Comparison of ENCODE assay signal across 19 cellular contexts in genomic region chr9:68545033-68545705, GRCh38. TPM values are rescaled to one million over a fixed set of nuclear protein-coding genes. Genes with fewer than 3 reads are reported as not detected.
DNase-seq lines count a peak whose midpoint lies in the region; ATAC-seq and TF ChIP-seq lines count a peak whose summit lies in the region.
"Had no signal": no experiment of that assay in that cellular context is flagged by ENCODE, and none has a peak within 500 bp of the region (broad histone marks: within the 10 kb centered on the region; RNA-seq: fewer than 3 reads in every experiment).

No MANE protein-coding gene starts in this region.

- H3K27me3 ChIP-seq in spleen (replicated peaks in 1 of 7) (no peaks in the 10 kb centered on the region), upper lobe of right lung (no peaks in the 10 kb centered on the region)
- no peaks in the 10 kb centered on the region for H3K27me3 ChIP-seq in CD8-positive, alpha-beta T cell (ENCODE audit: insufficient read depth, low read length)
- H3K27me3 ChIP-seq: cardiac muscle cell, gastrocnemius medialis, thyroid gland had no signal

- H3K27ac Mint-ChIP-seq in CD8-positive, alpha-beta T cell = no peak overlapping the region
- H3K27ac Mint-ChIP-seq: activated CD8-positive, alpha-beta T cell treated with anti-CD3 and anti-CD28 coated beads, Interleukin-2, amount 10 ng/mL, durations not matched to agents 7 days and 5 days; activated naive CD4-positive, alpha-beta T cell treated with anti-CD3 and anti-CD28 coated beads for 36 hours had no signal

- H3K36me3 Mint-ChIP-seq in CD8-positive, alpha-beta T cell = no peaks in the 10 kb centered on the region
- H3K36me3 Mint-ChIP-seq: CD4-positive, CD25-positive, alpha-beta regulatory T cell had no signal

- H3K27ac ChIP-seq in spleen (peak overlapping the region in 7 of 8 donors; percentile 76 to 91 (median 87)), upper lobe of right lung (no peak overlapping the region)
- no peak overlapping the region for H3K27ac ChIP-seq in CD8-positive, alpha-beta T cell (ENCODE audit: low read depth, low read length)
- H3K27ac ChIP-seq: cardiac muscle cell, gastrocnemius medialis, thyroid gland had no signal

- CTCF ChIA-PET in CD8-positive, alpha-beta T cell (lab: Charles Lee) = no interaction called here

- POLR2A ChIA-PET in CD8-positive, alpha-beta T cell (lab: Charles Lee) = no interaction called here

- ATAC-seq in GM18867 (IDR thresholded peaks at IDR 0.05; ENCODE audit: unreplicated experiment) (peak; percentile 42), GM21717 (IDR thresholded peaks at IDR 0.05; ENCODE audit: unreplicated experiment) (peak; percentile 59), HG03378 (IDR thresholded peaks at IDR 0.05; ENCODE audit: unreplicated experiment) (peak; percentile 46), upper lobe of right lung (no peak)
- ATAC-seq in CD8-positive, alpha-beta T cell = no peak
- ATAC-seq: activated CD8-positive, alpha-beta T cell treated with anti-CD3 and anti-CD28 coated beads, Interleukin-2, amount 10 ng/mL, durations not matched to agents 7 days and 5 days; gastrocnemius medialis; K562 had no signal

- peak overlapping the region in 1 of 8 donors; percentile 56 for H3K4me3 ChIP-seq in spleen
- H3K4me3 ChIP-seq in upper lobe of right lung = no peak overlapping the region
- no peak overlapping the region for H3K4me3 ChIP-seq in CD8-positive, alpha-beta T cell (ENCODE audit: low read depth, low read length)
- H3K4me3 ChIP-seq: cardiac muscle cell, gastrocnemius medialis, K562, thyroid gland had no signal

- 71 to 84% (median 77%) methylated on average over 3 of the region's 3 CpGs for WGBS in spleen, 5 donors

- peaks cover 12% of the 10 kb centered on the region for H3K27me3 Mint-ChIP-seq in CD8-positive, alpha-beta T cell (ENCODE audit: low read depth)

- DNase-seq in spleen (no peak), upper lobe of right lung (no peak), nucleus accumbens (lab: John Stamatoyannopoulos, UW) (no peak)
- no peak for DNase-seq in stimulated activated CD4-positive, alpha-beta T cell treated with anti-CD3 and anti-CD28 coated beads, Interleukin-1b, Interleukin-23, amount 100 ng/mL, for 48 hours
- no peak for DNase-seq in CD8-positive, alpha-beta T cell
- DNase-seq: activated CD8-positive, alpha-beta T cell treated with anti-CD3 and anti-CD28 coated beads, Interleukin-2, amount 10 ng/mL, durations not matched to agents 7 days and 5 days; activated naive CD4-positive, alpha-beta T cell treated with anti-CD3 and anti-CD28 coated beads for 36 hours; CD4-positive, CD25-positive, alpha-beta regulatory T cell; gastrocnemius medialis; NCI-H1417; NCI-H748 treated with DMSO at 0.1 percent for 48 hours; T-helper 9 cell; thyroid gland had no signal

- intact Hi-C loops in spleen (cut with DNase I; ENCODE audit: low total_unique reads) (no loop called here), upper lobe of right lung (cut with DNase I) (no loop called here)
- intact Hi-C loops in CD8-positive, alpha-beta T cell (cut with DNase I, micrococcal nuclease) = no loop called here

- no peak overlapping the region for H3K4me3 Mint-ChIP-seq in CD8-positive, alpha-beta T cell
- H3K4me3 Mint-ChIP-seq: activated CD8-positive, alpha-beta T cell treated with anti-CD3 and anti-CD28 coated beads, Interleukin-2, amount 10 ng/mL, durations not matched to agents 7 days and 5 days; activated naive CD4-positive, alpha-beta T cell treated with anti-CD3 and anti-CD28 coated beads for 36 hours; CD4-positive, CD25-positive, alpha-beta regulatory T cell had no signal

- no peaks in the 10 kb centered on the region for H3K4me1 Mint-ChIP-seq in CD8-positive, alpha-beta T cell (ENCODE audit: low read depth)

- no peaks in the 10 kb centered on the region for H3K36me3 ChIP-seq in spleen
- H3K36me3 ChIP-seq in upper lobe of right lung = no peaks in the 10 kb centered on the region
- no peaks in the 10 kb centered on the region for H3K36me3 ChIP-seq in CD8-positive, alpha-beta T cell (ENCODE audit: insufficient read depth, low read length)
- H3K36me3 ChIP-seq: cardiac muscle cell, gastrocnemius medialis, thyroid gland had no signal

- H3K9me3 ChIP-seq in spleen (no peaks in the 10 kb centered on the region), upper lobe of right lung (no peaks in the 10 kb centered on the region)
- H3K9me3 ChIP-seq in CD8-positive, alpha-beta T cell (ENCODE audit: low read length) = no peaks in the 10 kb centered on the region
- H3K9me3 ChIP-seq: gastrocnemius medialis, thyroid gland had no signal

- TF ChIP-seq CTCF in spleen (IDR thresholded peaks at IDR 0.05 in 8 of 11, conservative IDR thresholded peaks at IDR 0.05 in 3 of 11) (no peak), upper lobe of right lung (IDR thresholded peaks at IDR 0.05) (no peak)
- TF ChIP-seq CTCF in CD8-positive, alpha-beta T cell (IDR thresholded peaks at IDR 0.05) = no peak

- H3K4me1 ChIP-seq in spleen (peaks cover 0 to 50% (median 24%) of the 10 kb centered on the region in 6 donors), upper lobe of right lung (peaks cover 8% of the 10 kb centered on the region)
- no peaks in the 10 kb centered on the region for H3K4me1 ChIP-seq in CD8-positive, alpha-beta T cell (ENCODE audit: insufficient read depth, low read length)

- no peaks in the 10 kb centered on the region for H3K9me3 Mint-ChIP-seq in CD8-positive, alpha-beta T cell
- H3K9me3 Mint-ChIP-seq: activated naive CD4-positive, alpha-beta T cell treated with anti-CD3 and anti-CD28 coated beads for 36 hours; CD4-positive, CD25-positive, alpha-beta regulatory T cell had no signal

- no peak for TF ChIP-seq POLR2A in spleen (IDR thresholded peaks at IDR 0.05)

RNA-seq across cellular contexts. Expression of gene TMEM252, which starts 4.5 kb away (rescaled TPM):
- total RNA-seq in spleen = under 1 TPM in 1 of 7 donors, not detected in 6; 0.85 TPM
- polyA plus RNA-seq in spleen = not detected
- not detected for total RNA-seq in upper lobe of right lung
- total RNA-seq in CD8-positive, alpha-beta T cell = not detected
- total RNA-seq: activated CD8-positive, alpha-beta T cell treated with anti-CD3 and anti-CD28 coated beads, Interleukin-2, amount 10 ng/mL, durations not matched to agents 7 days and 5 days; activated naive CD4-positive, alpha-beta T cell treated with anti-CD3 and anti-CD28 coated beads for 36 hours; cardiac muscle cell; CD4-positive, CD25-positive, alpha-beta regulatory T cell; gastrocnemius medialis; K562; osteocyte; thyroid gland had no signal
- polyA plus RNA-seq: CD4-positive, CD25-positive, alpha-beta regulatory T cell; K562 had no signal

Comparison
In these comparisons a context has a peak if more than half of its experiments do, and no peak if none do; other contexts are left out.
1. ATAC-seq: peak in GM18867 (single experiment), GM21717 (single experiment) and HG03378 (single experiment); none in upper lobe of right lung (single experiment) and CD8-positive, alpha-beta T cell (single experiment).
2. H3K27ac ChIP-seq: peak in spleen (7 of 8); none in upper lobe of right lung (single experiment) and CD8-positive, alpha-beta T cell (single experiment).